Comparison of ENCODE assay signal across 8 cellular contexts in the genomic region with DNA sequence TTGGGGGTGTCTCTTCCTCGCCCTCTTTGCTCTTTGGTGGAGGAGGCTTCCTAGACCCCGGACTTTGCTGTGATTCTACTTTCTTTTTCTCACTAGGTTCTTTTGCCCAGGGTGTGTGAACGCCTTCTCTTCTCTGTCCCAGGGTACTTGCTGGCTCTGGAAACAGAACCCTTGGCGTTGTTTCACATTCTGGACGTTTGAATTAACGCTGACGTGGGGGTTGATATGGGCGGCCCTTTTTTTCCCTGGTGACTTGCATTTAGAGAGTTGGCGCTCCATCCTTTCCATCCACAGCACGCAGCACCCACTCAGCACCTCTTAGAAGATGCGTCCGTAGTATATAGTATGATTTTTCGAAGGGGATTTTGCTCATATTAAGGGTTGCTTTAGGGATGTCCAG. TPM values are rescaled to one million over a fixed set of nuclear protein-coding genes. Genes with fewer than 3 reads are reported as not detected.
A peak's percentile ranks its signal among the peaks of the same experiment; 100 is the strongest.
DNase-seq lines count a peak whose midpoint lies in the region; ATAC-seq and TF ChIP-seq lines count a peak whose summit lies in the region.
"Not testable (repeated sequence)": the region's sequence is repeated elsewhere in the genome, so short reads cannot be mapped to it uniquely, and the experiment has no call there.

No MANE protein-coding gene starts in this region.

- H3K27me3 Mint-ChIP-seq in activated CD4-positive, alpha-beta T cell treated with anti-CD3 and anti-CD28 coated beads, Interleukin-2, amount 10 ng/mL, durations not matched to agents 24 days and 14 days = not testable (repeated sequence)

- TF ChIP-seq CTCF in DND-41 (IDR thresholded peaks at IDR 0.05; ENCODE audit: borderline replicate concordance, extremely low read depth, low read length, poor library complexity, severe bottlenecking); fibroblast of lung (conservative IDR thresholded peaks at IDR 0.05 in 1 of 2, IDR thresholded peaks at IDR 0.05 in 1 of 2; ENCODE audit: low read depth in 1 of 2, low read length in 2 of 2); left lung (IDR thresholded peaks at IDR 0.05); osteoblast (IDR thresholded peaks at IDR 0.05; ENCODE audit: extremely low read depth, low read depth, low read length): not testable (repeated sequence)

- H3K27ac Mint-ChIP-seq in activated CD4-positive, alpha-beta T cell treated with anti-CD3 and anti-CD28 coated beads, Interleukin-2, amount 10 ng/mL, durations not matched to agents 24 days and 14 days = peak overlapping the region; percentile 88

- not testable (repeated sequence) for H3K9me3 ChIP-seq in DND-41 (ENCODE audit: insufficient read depth, low read length, severe bottlenecking); MG63; fibroblast of lung (ENCODE audit: control insufficient read depth, insufficient read depth, low read depth, low read length); left lung; osteoblast (ENCODE audit: low read depth, low read length); thymus (ENCODE audit: control insufficient read depth)

- WGBS in thymus = 14% methylated on average over 13 of the region's 13 CpGs

- H4K20me1 ChIP-seq in DND-41 (ENCODE audit: insufficient read depth, low read length) (peaks cover 13% of the 10 kb centered on the region), osteoblast (ENCODE audit: insufficient read depth, low read length) (peaks cover 20% of the 10 kb centered on the region)
- H4K20me1 ChIP-seq in fibroblast of lung (ENCODE audit: control insufficient read depth, extremely low read depth, insufficient read depth, low read length) = not testable (repeated sequence)

- not testable (repeated sequence) for H3K36me3 ChIP-seq in DND-41 (ENCODE audit: insufficient read depth, low read length); fibroblast of lung (ENCODE audit: control insufficient read depth, insufficient read depth, low read length); left lung; osteoblast (ENCODE audit: insufficient read depth, low read length); thymus (ENCODE audit: control insufficient read depth, insufficient read depth)
- H3K36me3 ChIP-seq in MG63 = peaks cover 25% of the 10 kb centered on the region

- in situ Hi-C loops in T47D (cut with HindIII; ENCODE audit: low pct_unique_long_range_greater_than_20kb, low sequenced_read_pairs) = not testable (repeated sequence)

- H3K9ac ChIP-seq in DND-41 (ENCODE audit: low read depth, low read length) (peak overlapping the region; percentile 94), fibroblast of lung (ENCODE audit: insufficient read depth, low read length) (peak overlapping the region; percentile 92)

- H2AFZ ChIP-seq in DND-41 (ENCODE audit: low read depth, low read length) (peak overlapping the region; percentile 93; the same call in 1 of the 2 replicates), fibroblast of lung (ENCODE audit: low read length) (peak overlapping the region; percentile 77), osteoblast (ENCODE audit: low read length) (peak overlapping the region; percentile 76)

- H3K4me3 Mint-ChIP-seq in activated CD4-positive, alpha-beta T cell treated with anti-CD3 and anti-CD28 coated beads, Interleukin-2, amount 10 ng/mL, durations not matched to agents 24 days and 14 days = peak overlapping the region; percentile 100

- ATAC-seq in DND-41 (ENCODE audit: insufficient read depth, low read depth); left lung: not testable (repeated sequence)

- peaks cover 53% of the 10 kb centered on the region for H3K79me2 ChIP-seq in DND-41 (ENCODE audit: insufficient read depth, low read length)
- peaks cover 35% of the 10 kb centered on the region for H3K79me2 ChIP-seq in fibroblast of lung (ENCODE audit: control insufficient read depth, insufficient read depth, low read length)
- H3K79me2 ChIP-seq in osteoblast (ENCODE audit: insufficient read depth, low read length) = peaks cover 36% of the 10 kb centered on the region

- H3K27me3 ChIP-seq in DND-41 (ENCODE audit: insufficient read depth, low read length, poor library complexity); MG63; fibroblast of lung (ENCODE audit: control insufficient read depth, insufficient read depth, low read length); left lung; osteoblast (ENCODE audit: insufficient read depth, low read length); thymus (ENCODE audit: control insufficient read depth, insufficient read depth): not testable (repeated sequence)

- DNase-seq in DND-41 (peak; percentile 20), T47D (ENCODE audit: low read depth in 1 of 2, low spot score in 1 of 2) (peak; percentile 3 to 14), fibroblast of lung (ENCODE audit: low read depth in 2 of 2) (peak in 1 of 2 donors; percentile 27)
- DNase-seq in MG63; activated CD4-positive, alpha-beta T cell treated with anti-CD3 and anti-CD28 coated beads, Interleukin-2, amount 10 ng/mL, durations not matched to agents 24 days and 14 days; left lung; osteoblast (ENCODE audit: insufficient read length, low spot score, missing footprints): not testable (repeated sequence)

- not testable (repeated sequence) for H3K9me3 Mint-ChIP-seq in activated CD4-positive, alpha-beta T cell treated with anti-CD3 and anti-CD28 coated beads, Interleukin-2, amount 10 ng/mL, durations not matched to agents 24 days and 14 days

- intact Hi-C loops in activated CD4-positive, alpha-beta T cell treated with anti-CD3 and anti-CD28 coated beads, Interleukin-2, amount 10 ng/mL, durations not matched to agents 24 days and 14 days (cut with micrococcal nuclease) = loop anchor here (2.0 kb wide), 1 partner anchor 38 kb away; the partner anchor contains the start of gene PRSS27
- intact Hi-C loops in left lung (cut with DNase I) = not testable (repeated sequence)

- H3K4me1 ChIP-seq in DND-41 (ENCODE audit: insufficient read depth, low read length) (peaks cover 33% of the 10 kb centered on the region), left lung (peaks cover 3 to 43% of the 10 kb centered on the region in 2 donors), thymus (ENCODE audit: control insufficient read depth, insufficient read depth, low read length) (peaks cover 13% of the 10 kb centered on the region)
- H3K4me1 ChIP-seq in fibroblast of lung (ENCODE audit: control insufficient read depth, extremely low read depth, insufficient read depth, low read length); osteoblast (ENCODE audit: insufficient read depth, low read length): not testable (repeated sequence)

- H3K4me3 ChIP-seq in DND-41 (ENCODE audit: low read depth in 1 of 2, low read length in 2 of 2) = peak overlapping the region; percentile 94 to 100; a peak in 3 of 4 replicates
- H3K4me3 ChIP-seq in MG63 = peak overlapping the region; percentile 98
- peak overlapping the region; percentile 79 to 97 (median 94) for H3K4me3 ChIP-seq in fibroblast of lung (replicated peaks in 1 of 4; ENCODE audit: control extremely low read depth in 1 of 4, insufficient read depth in 1 of 4, low read depth in 3 of 4, low read length in 4 of 4)
- peak overlapping the region; percentile 97 for H3K4me3 ChIP-seq in left lung
- peak overlapping the region; percentile 99 for H3K4me3 ChIP-seq in osteoblast (ENCODE audit: insufficient read depth, low read length)
- peak overlapping the region; percentile 77 for H3K4me3 ChIP-seq in thymus (ENCODE audit: low read length)

- H3K36me3 Mint-ChIP-seq in activated CD4-positive, alpha-beta T cell treated with anti-CD3 and anti-CD28 coated beads, Interleukin-2, amount 10 ng/mL, durations not matched to agents 24 days and 14 days (ENCODE audit: low read depth) = not testable (repeated sequence)

- H3K27ac ChIP-seq in DND-41 (ENCODE audit: low read length) (peak overlapping the region; percentile 95), fibroblast of lung (ENCODE audit: insufficient read depth, low read length) (peak overlapping the region; percentile 89), left lung (peak overlapping the region; percentile 67 to 90), osteoblast (ENCODE audit: low read depth, low read length) (peak overlapping the region; percentile 91)
- not testable (repeated sequence) for H3K27ac ChIP-seq in thymus (ENCODE audit: low read depth)

- H3K4me1 Mint-ChIP-seq in activated CD4-positive, alpha-beta T cell treated with anti-CD3 and anti-CD28 coated beads, Interleukin-2, amount 10 ng/mL, durations not matched to agents 24 days and 14 days = peaks cover 28% of the 10 kb centered on the region

- peak overlapping the region; percentile 72 for H3K4me2 ChIP-seq in DND-41 (ENCODE audit: insufficient read depth, low read length)
- H3K4me2 ChIP-seq in fibroblast of lung (ENCODE audit: extremely low read depth, insufficient read depth, low read length) = peak overlapping the region; percentile 78
- H3K4me2 ChIP-seq in osteoblast (ENCODE audit: insufficient read depth, low read length) = peak overlapping the region; percentile 98

RNA-seq across cellular contexts. Expression of gene KCTD5, which starts 0.7 kb away (rescaled TPM):
- 49.6 and 71.6 TPM in 2 replicates for total RNA-seq in MG63 (2014; rRNA removed; shearing (Covaris generic); ENCODE audit: low replicate concordance)
- 54.4 and 57.0 TPM in 2 replicates for total RNA-seq in activated CD4-positive, alpha-beta T cell treated with anti-CD3 and anti-CD28 coated beads, Interleukin-2, amount 10 ng/mL, durations not matched to agents 24 days and 14 days
- total RNA-seq in fibroblast of lung = 15.2 and 21.6 TPM in 2 replicates
- 25.9 and 35.2 TPM in 2 replicates for polyA plus RNA-seq in fibroblast of lung
- 17.4 and 23.8 TPM in 2 replicates for polyA plus RNA-seq in fibroblast of lung (2012)
- polyA minus RNA-seq in fibroblast of lung (ENCODE audit: low replicate concordance) = 35.0 and 37.5 TPM in 2 replicates
- 10 to 100 TPM; 21.3 to 28.3 TPM for total RNA-seq in left lung
- total RNA-seq in osteoblast = 19.2 and 21.7 TPM in 2 replicates
- 21.8 TPM for polyA plus RNA-seq in thymus

RNA-seq across cellular contexts. Expression of gene PRSS27, which starts 37.0 kb away (rescaled TPM):
- total RNA-seq in MG63 (2014; rRNA removed; shearing (Covaris generic); ENCODE audit: low replicate concordance) = 0.22 and 1.7 TPM in 2 replicates
- 1.8 and 2.0 TPM in 2 replicates for total RNA-seq in activated CD4-positive, alpha-beta T cell treated with anti-CD3 and anti-CD28 coated beads, Interleukin-2, amount 10 ng/mL, durations not matched to agents 24 days and 14 days
- total RNA-seq in fibroblast of lung (1.0 and 1.2 TPM in 2 replicates), left lung (under 1 TPM; 0.45 to 0.70 TPM), osteoblast (1.5 and 2.5 TPM in 2 replicates)
- polyA plus RNA-seq in fibroblast of lung (0.16 and 0.24 TPM in 2 replicates), thymus (6.5 TPM)
- 0.38 and 0.57 TPM in 2 replicates for polyA plus RNA-seq in fibroblast of lung (2012)
- polyA minus RNA-seq in fibroblast of lung (ENCODE audit: low replicate concordance) = 0.11 TPM in 1 of 2 replicates, not detected in the other
